Comparison of ENCODE assay signal across 24 cellular contexts in the genomic region with DNA sequence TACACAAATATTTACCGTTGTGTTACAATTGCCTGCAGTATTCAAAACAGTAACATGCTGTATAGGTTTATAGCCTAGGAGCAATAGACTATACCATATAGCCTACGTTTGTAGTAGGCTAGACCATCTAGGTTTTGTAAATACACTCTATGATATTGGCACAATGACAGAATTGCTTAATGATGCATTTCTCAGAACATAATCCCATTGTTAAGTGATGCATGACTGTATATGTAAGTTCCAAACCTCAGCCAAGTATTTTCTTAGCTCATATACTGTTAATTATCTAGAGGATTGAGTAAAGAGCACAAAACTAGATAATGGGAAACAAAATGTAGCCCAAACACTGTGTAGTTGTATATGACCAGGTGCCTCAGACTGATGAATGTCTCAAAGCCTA.
"Had no signal": no experiment of that assay in that cellular context is flagged by ENCODE, and none has a peak within 500 bp of the region (broad histone marks: within the 10 kb centered on the region; RNA-seq: fewer than 3 reads in every experiment).

No MANE protein-coding gene starts in this region.

- H3K4me1 ChIP-seq: adrenal gland, right lobe of liver, stomach, testis had no signal

- H3K4me1 Mint-ChIP-seq: immature natural killer cell, naive B cell, neural crest cell had no signal

- H3K27ac Mint-ChIP-seq: activated CD4-positive, alpha-beta memory T cell treated with anti-CD3 and anti-CD28 coated beads for 36 hours; activated naive CD4-positive, alpha-beta T cell treated with anti-CD3 and anti-CD28 coated beads, Interleukin-2, amount 50 U/mL, for 72 hours; activated T-helper 1 cell treated with anti-CD3 and anti-CD28 coated beads, Interleukin-12 subunit alpha, Interleukin-12 subunit beta, Interleukin-2, Interleukin-4 antibody, amounts not matched to agents 30 ng/mL and 10 ng/mL and 1 ng/mL, durations not matched to agents 14 hours and 24 hours and 36 hours; endodermal cell; immature natural killer cell; naive B cell; progenitor cell of endocrine pancreas; type B pancreatic cell had no signal

- H3K9me3 ChIP-seq: adrenal gland, mucosa of descending colon, right lobe of liver, stomach, testis had no signal

- H3K4me3 ChIP-seq: adrenal gland, dorsolateral prefrontal cortex, mucosa of descending colon, right lobe of liver, stomach, testis had no signal

- H3K27ac ChIP-seq: adrenal gland, dorsolateral prefrontal cortex, right lobe of liver, stomach, testis, WERI-Rb-1 had no signal

- H3K27me3 Mint-ChIP-seq: activated CD4-positive, alpha-beta memory T cell treated with anti-CD3 and anti-CD28 coated beads for 36 hours; naive B cell; progenitor cell of endocrine pancreas; type B pancreatic cell had no signal

- ATAC-seq: activated naive CD4-positive, alpha-beta T cell treated with anti-CD3 and anti-CD28 coated beads, Interleukin-2, amount 50 U/mL, for 72 hours; mucosa of descending colon; right lobe of liver had no signal

- H3K36me3 ChIP-seq: adrenal gland, right lobe of liver, stomach, WERI-Rb-1 had no signal

- H3K4me3 Mint-ChIP-seq: activated CD4-positive, alpha-beta memory T cell treated with anti-CD3 and anti-CD28 coated beads for 36 hours; activated T-helper 1 cell treated with anti-CD3 and anti-CD28 coated beads, Interleukin-12 subunit alpha, Interleukin-12 subunit beta, Interleukin-2, Interleukin-4 antibody, amounts not matched to agents 30 ng/mL and 10 ng/mL and 1 ng/mL, durations not matched to agents 14 hours and 24 hours and 36 hours; endodermal cell; immature natural killer cell; naive B cell; neural crest cell; type B pancreatic cell had no signal

- H3K27me3 ChIP-seq: adrenal gland, right lobe of liver, stomach, testis had no signal

- DNase-seq: activated CD4-positive, alpha-beta memory T cell treated with anti-CD3 and anti-CD28 coated beads for 36 hours; activated gamma-delta T cell treated with Interleukin-2 at 50 U/mL for 16 hours; activated T-cell treated with anti-CD3 and anti-CD28 coated beads for 4 hours; adrenal gland; caudate nucleus; dorsolateral prefrontal cortex; endodermal cell; head of caudate nucleus; immature natural killer cell; mesenchymal stem cell; mucosa of descending colon; naive B cell; right lobe of liver; small intestine; stimulated activated CD4-positive, alpha-beta T cell treated with anti-CD3 and anti-CD28 coated beads, Interleukin-4, amount 100 ng/mL, for 1 hour; stomach; T-helper 2 cell; testis; WERI-Rb-1 had no signal

- FAIRE-seq: small intestine had no signal

- H3K36me3 Mint-ChIP-seq: activated CD4-positive, alpha-beta memory T cell treated with anti-CD3 and anti-CD28 coated beads for 36 hours; activated naive CD4-positive, alpha-beta T cell treated with anti-CD3 and anti-CD28 coated beads, Interleukin-2, amount 50 U/mL, for 72 hours; immature natural killer cell; naive B cell; type B pancreatic cell had no signal

- H3K9me3 Mint-ChIP-seq: activated CD4-positive, alpha-beta memory T cell treated with anti-CD3 and anti-CD28 coated beads for 36 hours; activated naive CD4-positive, alpha-beta T cell treated with anti-CD3 and anti-CD28 coated beads, Interleukin-2, amount 50 U/mL, for 72 hours; activated T-helper 1 cell treated with anti-CD3 and anti-CD28 coated beads, Interleukin-12 subunit alpha, Interleukin-12 subunit beta, Interleukin-2, Interleukin-4 antibody, amounts not matched to agents 30 ng/mL and 10 ng/mL and 1 ng/mL, durations not matched to agents 14 hours and 24 hours and 36 hours; endodermal cell; naive B cell; neural crest cell; type B pancreatic cell had no signal
